ENCODE assay signal across 1 cellular context in the genomic region with DNA sequence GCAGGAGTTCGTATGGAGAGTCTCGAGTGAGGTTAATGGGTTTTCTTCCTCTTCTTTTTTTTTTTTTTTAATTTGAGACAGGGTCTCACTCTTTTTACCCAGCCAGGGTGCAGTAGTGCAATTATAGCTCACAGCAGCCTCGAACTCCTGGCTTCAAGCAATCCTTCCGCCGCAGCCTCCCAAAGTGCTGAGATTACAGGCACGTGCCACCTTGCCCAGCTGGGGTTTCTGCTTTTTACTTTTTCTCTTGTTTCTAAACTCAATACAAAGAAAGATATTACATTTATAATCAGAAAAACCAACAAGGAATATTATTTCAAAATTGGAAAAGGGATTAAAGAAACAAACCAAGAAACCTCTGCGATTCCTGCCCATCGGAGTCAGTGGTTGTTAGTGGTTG.
TF ChIP-seq lines count a peak whose summit lies in the region.

No MANE protein-coding gene starts in this region.

TF ChIP-seq in liver, 16 proteins besides CTCF, POLR2A, EP300 and RAD21 (continued from another document):
- TF ChIP-seq HNF4A (conservative IDR thresholded peaks at IDR 0.05) = no peak
- TF ChIP-seq TAF1 (conservative IDR thresholded peaks at IDR 0.05) = no peak
- TF ChIP-seq, protein P1, sequence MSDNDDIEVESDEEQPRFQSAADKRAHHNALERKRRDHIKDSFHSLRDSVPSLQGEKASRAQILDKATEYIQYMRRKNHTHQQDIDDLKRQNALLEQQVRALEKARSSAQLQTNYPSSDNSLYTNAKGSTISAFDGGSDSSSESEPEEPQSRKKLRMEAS (IDR thresholded peaks at IDR 0.05) = no peak
- TF ChIP-seq, protein P2, sequence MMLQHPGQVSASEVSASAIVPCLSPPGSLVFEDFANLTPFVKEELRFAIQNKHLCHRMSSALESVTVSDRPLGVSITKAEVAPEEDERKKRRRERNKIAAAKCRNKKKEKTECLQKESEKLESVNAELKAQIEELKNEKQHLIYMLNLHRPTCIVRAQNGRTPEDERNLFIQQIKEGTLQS (IDR thresholded peaks at IDR 0.05) = no peak
- TF ChIP-seq NR2F2 (IDR thresholded peaks at IDR 0.05) = no peak
- TF ChIP-seq, protein P3, sequence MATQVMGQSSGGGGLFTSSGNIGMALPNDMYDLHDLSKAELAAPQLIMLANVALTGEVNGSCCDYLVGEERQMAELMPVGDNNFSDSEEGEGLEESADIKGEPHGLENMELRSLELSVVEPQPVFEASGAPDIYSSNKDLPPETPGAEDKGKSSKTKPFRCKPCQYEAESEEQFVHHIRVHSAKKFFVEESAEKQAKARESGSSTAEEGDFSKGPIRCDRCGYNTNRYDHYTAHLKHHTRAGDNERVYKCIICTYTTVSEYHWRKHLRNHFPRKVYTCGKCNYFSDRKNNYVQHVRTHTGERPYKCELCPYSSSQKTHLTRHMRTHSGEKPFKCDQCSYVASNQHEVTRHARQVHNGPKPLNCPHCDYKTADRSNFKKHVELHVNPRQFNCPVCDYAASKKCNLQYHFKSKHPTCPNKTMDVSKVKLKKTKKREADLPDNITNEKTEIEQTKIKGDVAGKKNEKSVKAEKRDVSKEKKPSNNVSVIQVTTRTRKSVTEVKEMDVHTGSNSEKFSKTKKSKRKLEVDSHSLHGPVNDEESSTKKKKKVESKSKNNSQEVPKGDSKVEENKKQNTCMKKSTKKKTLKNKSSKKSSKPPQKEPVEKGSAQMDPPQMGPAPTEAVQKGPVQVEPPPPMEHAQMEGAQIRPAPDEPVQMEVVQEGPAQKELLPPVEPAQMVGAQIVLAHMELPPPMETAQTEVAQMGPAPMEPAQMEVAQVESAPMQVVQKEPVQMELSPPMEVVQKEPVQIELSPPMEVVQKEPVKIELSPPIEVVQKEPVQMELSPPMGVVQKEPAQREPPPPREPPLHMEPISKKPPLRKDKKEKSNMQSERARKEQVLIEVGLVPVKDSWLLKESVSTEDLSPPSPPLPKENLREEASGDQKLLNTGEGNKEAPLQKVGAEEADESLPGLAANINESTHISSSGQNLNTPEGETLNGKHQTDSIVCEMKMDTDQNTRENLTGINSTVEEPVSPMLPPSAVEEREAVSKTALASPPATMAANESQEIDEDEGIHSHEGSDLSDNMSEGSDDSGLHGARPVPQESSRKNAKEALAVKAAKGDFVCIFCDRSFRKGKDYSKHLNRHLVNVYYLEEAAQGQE (IDR thresholded peaks at IDR 0.05) = no peak
- TF ChIP-seq, protein P4, sequence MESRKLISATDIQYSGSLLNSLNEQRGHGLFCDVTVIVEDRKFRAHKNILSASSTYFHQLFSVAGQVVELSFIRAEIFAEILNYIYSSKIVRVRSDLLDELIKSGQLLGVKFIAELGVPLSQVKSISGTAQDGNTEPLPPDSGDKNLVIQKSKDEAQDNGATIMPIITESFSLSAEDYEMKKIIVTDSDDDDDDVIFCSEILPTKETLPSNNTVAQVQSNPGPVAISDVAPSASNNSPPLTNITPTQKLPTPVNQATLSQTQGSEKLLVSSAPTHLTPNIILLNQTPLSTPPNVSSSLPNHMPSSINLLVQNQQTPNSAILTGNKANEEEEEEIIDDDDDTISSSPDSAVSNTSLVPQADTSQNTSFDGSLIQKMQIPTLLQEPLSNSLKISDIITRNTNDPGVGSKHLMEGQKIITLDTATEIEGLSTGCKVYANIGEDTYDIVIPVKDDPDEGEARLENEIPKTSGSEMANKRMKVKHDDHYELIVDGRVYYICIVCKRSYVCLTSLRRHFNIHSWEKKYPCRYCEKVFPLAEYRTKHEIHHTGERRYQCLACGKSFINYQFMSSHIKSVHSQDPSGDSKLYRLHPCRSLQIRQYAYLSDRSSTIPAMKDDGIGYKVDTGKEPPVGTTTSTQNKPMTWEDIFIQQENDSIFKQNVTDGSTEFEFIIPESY (IDR thresholded peaks at IDR 0.05) = no peak
- TF ChIP-seq FOXA1 (IDR thresholded peaks at IDR 0.05) = no peak
- TF ChIP-seq SP1 (IDR thresholded peaks at IDR 0.05) = no peak
- no peak for TF ChIP-seq FOXA2 (IDR thresholded peaks at IDR 0.05)
- TF ChIP-seq GABPA (IDR thresholded peaks at IDR 0.05 in 1 of 2, conservative IDR thresholded peaks at IDR 0.05 in 1 of 2) = no peak
TF ChIP-seq in liver: peak in this region for 0.
